Comparison of ENCODE assay signal across 8 cellular contexts in genomic region chr2:84970266-84970955, GRCh38. TPM values are rescaled to one million over a fixed set of nuclear protein-coding genes. Genes with fewer than 3 reads are reported as not detected.
A peak's percentile ranks its signal among the peaks of the same experiment; 100 is the strongest.
DNase-seq lines count a peak whose midpoint lies in the region; ATAC-seq and TF ChIP-seq lines count a peak whose summit lies in the region.

No MANE protein-coding gene starts in this region.

- H3K4me3 ChIP-seq in cardiac fibroblast (replicated peaks in 1 of 2; ENCODE audit: low read depth in 2 of 2, low read length in 2 of 2), result peak overlapping the region; percentile 79 to 82

- no peaks in the 10 kb centered on the region for H3K9me3 Mint-ChIP-seq in WTC11

- H3K9me3 ChIP-seq in KOPT-K1 (ENCODE audit: insufficient read depth, low read length, poor library complexity, severe bottlenecking), result no peaks in the 10 kb centered on the region

- peak overlapping the region; percentile 93 for H3K27ac ChIP-seq in KOPT-K1 (ENCODE audit: low read depth, low read length, poor library complexity, severe bottlenecking)

- TF ChIP-seq CTCF in GM10266 (IDR thresholded peaks at IDR 0.05; ENCODE audit: control insufficient read depth, insufficient read depth, low read depth, missing control alignments), result no peak
- no peak for TF ChIP-seq CTCF in WTC11 (IDR thresholded peaks at IDR 0.05)
- no peak for TF ChIP-seq CTCF in cardiac fibroblast (IDR thresholded peaks at IDR 0.05; ENCODE audit: low read depth, low read length)

- peaks cover 25% of the 10 kb centered on the region for H3K36me3 Mint-ChIP-seq in WTC11

- H3K27ac Mint-ChIP-seq in WTC11, result peak overlapping the region; percentile 100

- peak overlapping the region; percentile 99 for H3K4me3 Mint-ChIP-seq in WTC11

- H3K4me1 Mint-ChIP-seq in WTC11, result peaks cover 50% of the 10 kb centered on the region

- H3K27me3 Mint-ChIP-seq in WTC11 (ENCODE audit: low read depth), result no peaks in the 10 kb centered on the region

- H3K36me3 ChIP-seq in KOPT-K1 (ENCODE audit: insufficient read depth, low read length), result peaks cover 21% of the 10 kb centered on the region

- POLR2A ChIA-PET in WTC11 (lab: Charles Lee), result interaction anchor here (1.1 to 6.7 kb wide), 4 partner anchors 11 to 83 kb away, joined by 3 to 90 read pairs (median 8); no protein-coding TSS in a partner anchor

- DNase-seq in GM10266 (ENCODE audit: extremely low spot score) (peak; percentile 83), WTC11 (ENCODE audit: low spot score) (peak; percentile 71), cardiac fibroblast (ENCODE audit: low read depth in 2 of 2) (peak; percentile 53), kidney tubule cell (ENCODE audit: low spot score) (peak; percentile 75), NCI-H128 (lab: John Stamatoyannopoulos, UW; ENCODE audit: unreplicated experiment) (no peak)
- DNase-seq in stimulated activated CD4-positive, alpha-beta T cell treated with anti-CD3 and anti-CD28 coated beads, Interleukin-1b, Interleukin-23, amount 100 ng/mL, for 24 hours (ENCODE audit: low read depth in 4 of 4, low spot score in 1 of 4), result peak; percentile 18 to 33 (median 29)

- CTCF ChIA-PET in WTC11 (lab: Charles Lee), result interaction anchor here (1.0 to 4.9 kb wide), 2 partner anchors 12 to 45 kb away, joined by 4 to 32 read pairs; no protein-coding TSS in a partner anchor

- ATAC-seq in GM21737 (IDR thresholded peaks at IDR 0.05; ENCODE audit: unreplicated experiment) (peak; percentile 39), WTC11 (peak; percentile 30)

TF ChIP-seq in WTC11, 78 proteins besides CTCF, POLR2A, EP300 and RAD21:
- TF ChIP-seq JUN (CRISPR knock-in tag; IDR thresholded peaks at IDR 0.05), result peak; percentile 62; the same call in 1 of the 2 replicates
- TF ChIP-seq, protein P1, sequence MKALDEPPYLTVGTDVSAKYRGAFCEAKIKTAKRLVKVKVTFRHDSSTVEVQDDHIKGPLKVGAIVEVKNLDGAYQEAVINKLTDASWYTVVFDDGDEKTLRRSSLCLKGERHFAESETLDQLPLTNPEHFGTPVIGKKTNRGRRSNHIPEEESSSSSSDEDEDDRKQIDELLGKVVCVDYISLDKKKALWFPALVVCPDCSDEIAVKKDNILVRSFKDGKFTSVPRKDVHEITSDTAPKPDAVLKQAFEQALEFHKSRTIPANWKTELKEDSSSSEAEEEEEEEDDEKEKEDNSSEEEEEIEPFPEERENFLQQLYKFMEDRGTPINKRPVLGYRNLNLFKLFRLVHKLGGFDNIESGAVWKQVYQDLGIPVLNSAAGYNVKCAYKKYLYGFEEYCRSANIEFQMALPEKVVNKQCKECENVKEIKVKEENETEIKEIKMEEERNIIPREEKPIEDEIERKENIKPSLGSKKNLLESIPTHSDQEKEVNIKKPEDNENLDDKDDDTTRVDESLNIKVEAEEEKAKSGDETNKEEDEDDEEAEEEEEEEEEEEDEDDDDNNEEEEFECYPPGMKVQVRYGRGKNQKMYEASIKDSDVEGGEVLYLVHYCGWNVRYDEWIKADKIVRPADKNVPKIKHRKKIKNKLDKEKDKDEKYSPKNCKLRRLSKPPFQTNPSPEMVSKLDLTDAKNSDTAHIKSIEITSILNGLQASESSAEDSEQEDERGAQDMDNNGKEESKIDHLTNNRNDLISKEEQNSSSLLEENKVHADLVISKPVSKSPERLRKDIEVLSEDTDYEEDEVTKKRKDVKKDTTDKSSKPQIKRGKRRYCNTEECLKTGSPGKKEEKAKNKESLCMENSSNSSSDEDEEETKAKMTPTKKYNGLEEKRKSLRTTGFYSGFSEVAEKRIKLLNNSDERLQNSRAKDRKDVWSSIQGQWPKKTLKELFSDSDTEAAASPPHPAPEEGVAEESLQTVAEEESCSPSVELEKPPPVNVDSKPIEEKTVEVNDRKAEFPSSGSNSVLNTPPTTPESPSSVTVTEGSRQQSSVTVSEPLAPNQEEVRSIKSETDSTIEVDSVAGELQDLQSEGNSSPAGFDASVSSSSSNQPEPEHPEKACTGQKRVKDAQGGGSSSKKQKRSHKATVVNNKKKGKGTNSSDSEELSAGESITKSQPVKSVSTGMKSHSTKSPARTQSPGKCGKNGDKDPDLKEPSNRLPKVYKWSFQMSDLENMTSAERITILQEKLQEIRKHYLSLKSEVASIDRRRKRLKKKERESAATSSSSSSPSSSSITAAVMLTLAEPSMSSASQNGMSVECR (CRISPR knock-in tag; IDR thresholded peaks at IDR 0.05; ENCODE audit: borderline replicate concordance), result 0 out of 2 replicates have a peak, but pooled peaks have one; percentile 61
- peak; percentile 64; the same call in 1 of the 2 replicates for TF ChIP-seq KAT7 (CRISPR knock-in tag; IDR thresholded peaks at IDR 0.05; ENCODE audit: borderline replicate concordance)
- TF ChIP-seq MXD4 (CRISPR knock-in tag; IDR thresholded peaks at IDR 0.05; ENCODE audit: borderline replicate concordance), result no peak
- TF ChIP-seq MYBL2 (CRISPR knock-in tag; IDR thresholded peaks at IDR 0.05), result peak; percentile 47; the same call in 1 of the 2 replicates
- TF ChIP-seq ATF2 (CRISPR knock-in tag; IDR thresholded peaks at IDR 0.05; ENCODE audit: borderline replicate concordance, low read depth), result no peak
- TF ChIP-seq HMGXB4 (CRISPR knock-in tag; IDR thresholded peaks at IDR 0.05), result 0 out of 2 replicates have a peak, but pooled peaks have one; percentile 45
- no peak for TF ChIP-seq NR2C2 (CRISPR knock-in tag; IDR thresholded peaks at IDR 0.05)
- TF ChIP-seq TEAD1 (CRISPR knock-in tag; IDR thresholded peaks at IDR 0.05), result 0 out of 2 replicates have a peak, but pooled peaks have one; percentile 13
- 0 out of 2 replicates have a peak, but pooled peaks have one; percentile 19 for TF ChIP-seq FOXP1 (CRISPR knock-in tag; IDR thresholded peaks at IDR 0.05; ENCODE audit: borderline replicate concordance)
- TF ChIP-seq TCF7 (CRISPR knock-in tag; IDR thresholded peaks at IDR 0.05; ENCODE audit: low read depth), result peak; percentile 54; the same call in 1 of the 2 replicates
- TF ChIP-seq SP1 (CRISPR knock-in tag; conservative IDR thresholded peaks at IDR 0.05), result 0 out of 2 replicates have a peak, but pooled peaks have one; percentile 16
- 0 out of 2 replicates have a peak, but pooled peaks have one; percentile 10 for TF ChIP-seq ZNF416 (CRISPR knock-in tag; IDR thresholded peaks at IDR 0.05)

RNA-seq across cellular contexts. Expression of gene KCMF1, which starts 0.6 kb away (rescaled TPM):
- total RNA-seq in WTC11 (2021), result 114 to 118 TPM (median 117 TPM) in 3 replicates
